ENCODE assay signal across 8 cellular contexts in the genomic region with DNA sequence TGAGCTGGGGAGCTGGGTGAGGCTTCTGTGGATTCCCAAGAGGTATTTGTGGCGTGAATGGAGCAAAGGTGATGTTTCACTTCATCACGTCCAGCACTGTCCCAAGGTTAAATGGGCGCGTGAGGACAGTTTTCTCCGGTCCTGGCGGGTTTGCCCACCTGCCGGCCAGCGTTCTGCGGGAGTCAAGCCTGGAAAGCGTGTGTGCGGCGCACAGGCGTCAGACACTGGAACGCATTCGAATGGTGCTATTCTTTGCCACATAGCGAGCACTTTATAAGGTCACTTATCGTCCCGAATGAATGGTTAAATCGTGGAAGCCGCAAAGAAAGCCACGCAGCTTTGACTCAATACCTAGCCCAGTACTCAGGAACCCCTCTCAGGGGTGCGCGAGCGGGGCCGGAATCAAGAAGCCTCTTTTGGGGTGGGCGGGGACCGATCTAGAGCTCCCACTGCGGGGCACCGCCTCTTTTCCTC. TPM values are rescaled to one million over a fixed set of nuclear protein-coding genes. Genes with fewer than 3 reads are reported as not detected.
DNase-seq lines count a peak whose midpoint lies in the region; FAIRE-seq and TF ChIP-seq lines count a peak whose summit lies in the region.

No MANE protein-coding gene starts in this region.

- TF ChIP-seq CTCF in DOHH2 (IDR thresholded peaks at IDR 0.05; ENCODE audit: low read depth, low read length, poor library complexity, severe bottlenecking) (no peak), NB4 (IDR thresholded peaks at IDR 0.05; ENCODE audit: low read depth, low read length) (no peak), endothelial cell of umbilical vein (IDR thresholded peaks at IDR 0.05; ENCODE audit: extremely low read depth in 1 of 2, insufficient read depth in 1 of 2, low read depth in 1 of 2, low read length in 2 of 2) (no peak), ovary (IDR thresholded peaks at IDR 0.05) (no peak)

- intact Hi-C loops in endothelial cell of umbilical vein (cut with micrococcal nuclease) = no loop called here
- intact Hi-C loops in ovary (cut with DNase I) = no loop called here

- no peak for DNase-seq in NB4 (ENCODE audit: low read depth)
- DNase-seq in endothelial cell of umbilical vein (ENCODE audit: low read depth, low spot score) = no peak
- DNase-seq in ovary = no peak
- no peak for DNase-seq in DMS79 (lab: John Stamatoyannopoulos, UW)
- no peak for DNase-seq in SK-N-DZ (ENCODE audit: low spot score)
- no peak for DNase-seq in stimulated activated CD8-positive, alpha-beta memory T cell treated with anti-CD3 and anti-CD28 coated beads, Interleukin-4, amount 100 ng/mL, for 48 hours
- DNase-seq in NOMO-1 treated with DMSO at 0.1 percent for 48 hours (lab: John Stamatoyannopoulos, UW; ENCODE audit: unreplicated experiment) = no peak

- CTCF ChIA-PET in endothelial cell of umbilical vein (lab: Charles Lee) = interaction anchor here (0.7 to 4.5 kb wide), 23 partner anchors 9 to 434 kb away, joined by 3 to 28 read pairs (median 5); partner anchors contain the start of gene CDK5R1

- H3K27me3 ChIP-seq in DOHH2 (ENCODE audit: control insufficient read depth, low read length) (peaks cover 21% of the 10 kb centered on the region), endothelial cell of umbilical vein (ENCODE audit: control insufficient read depth in 2 of 2, insufficient read depth in 2 of 2, low read length in 2 of 2) (peaks cover 10 to 11% of the 10 kb centered on the region in 2 experiments), ovary (no peaks in the 10 kb centered on the region)

- peaks cover 45% of the 10 kb centered on the region for H3K79me2 ChIP-seq in DOHH2 (ENCODE audit: control insufficient read depth, low read length)
- peaks cover 42% of the 10 kb centered on the region for H3K79me2 ChIP-seq in endothelial cell of umbilical vein (ENCODE audit: control insufficient read depth, insufficient read depth, low read length)

- FAIRE-seq in endothelial cell of umbilical vein (lab: Jason Lieb, UNC) = no peak

- H2AFZ ChIP-seq in endothelial cell of umbilical vein (ENCODE audit: low read depth, low read length) = peak overlapping the region; percentile 96

- H3K4me2 ChIP-seq in DOHH2 (ENCODE audit: low read length) (peak overlapping the region; percentile 95), endothelial cell of umbilical vein (ENCODE audit: insufficient read depth, low read length) (peak overlapping the region; percentile 82)

- TF ChIP-seq POLR2A in NB4 (IDR thresholded peaks at IDR 0.05; ENCODE audit: extremely low read depth, insufficient read length) (no peak), endothelial cell of umbilical vein (IDR thresholded peaks at IDR 0.05; ENCODE audit: low read depth, low read length) (no peak), ovary (IDR thresholded peaks at IDR 0.05) (no peak)

- dilution Hi-C loops in endothelial cell of umbilical vein (cut with MboI; ENCODE audit: extremely low pct_ligation_motif_present, low sequenced_read_pairs) = no loop called here

- no peaks in the 10 kb centered on the region for H3K9me1 ChIP-seq in endothelial cell of umbilical vein (replicated peaks; ENCODE audit: control insufficient read depth, extremely low read depth, insufficient read depth, low read length)

- no peaks in the 10 kb centered on the region for H3F3A ChIP-seq in DOHH2 (ENCODE audit: control insufficient read depth, insufficient read depth)

- H3K9ac ChIP-seq in endothelial cell of umbilical vein (replicated peaks; ENCODE audit: extremely low read depth, insufficient read depth, low read length) = peak overlapping the region; percentile 20

- TF ChIP-seq EP300 in ovary (IDR thresholded peaks at IDR 0.05) = no peak

- WGBS in ovary, 3 donors = 6 to 10% (median 8%) methylated on average over 29 of the region's 29 CpGs

- no peaks in the 10 kb centered on the region for H3K9me3 ChIP-seq in DOHH2 (ENCODE audit: control insufficient read depth, insufficient read depth, low read length)
- no peaks in the 10 kb centered on the region for H3K9me3 ChIP-seq in endothelial cell of umbilical vein (replicated peaks; ENCODE audit: control insufficient read depth, insufficient read depth, low read length)
- no peaks in the 10 kb centered on the region for H3K9me3 ChIP-seq in ovary

- peaks cover 14% of the 10 kb centered on the region; the same call in 1 of the 2 replicates for H4K20me1 ChIP-seq in DOHH2 (ENCODE audit: control insufficient read depth, insufficient read depth, low read depth, low read length)
- no peaks in the 10 kb centered on the region for H4K20me1 ChIP-seq in endothelial cell of umbilical vein (replicated peaks; ENCODE audit: control insufficient read depth, extremely low read depth, insufficient read depth, low read length)

- BruUV-seq in endothelial cell of umbilical vein (replicated peaks; lab: Mats Ljungman, UMichigan) = no TSS peak

- POLR2A ChIA-PET in endothelial cell of umbilical vein (lab: Charles Lee) = interaction anchor here (0.6 to 0.9 kb wide), 2 partner anchors 43 to 158 kb away, joined by 3 read pairs; partner anchors contain the start of gene CDK5R1

- H3K4me1 ChIP-seq in DOHH2 (ENCODE audit: control insufficient read depth, low read length) (peaks cover 27% of the 10 kb centered on the region), endothelial cell of umbilical vein (ENCODE audit: control insufficient read depth, extremely low read depth, insufficient read depth, low read length) (peaks cover 18% of the 10 kb centered on the region), ovary (ENCODE audit: insufficient read depth) (no peaks in the 10 kb centered on the region)

- H3K27ac ChIP-seq in DOHH2 (ENCODE audit: low read depth, low read length) (no peak overlapping the region), endothelial cell of umbilical vein (ENCODE audit: insufficient read depth, low read depth, low read length) (no peak overlapping the region), ovary (peak overlapping the region in 1 of 2 donors; percentile 7)

- H3K4me3 ChIP-seq in DOHH2 (ENCODE audit: low read length) = peak overlapping the region; percentile 88
- H3K4me3 ChIP-seq in NB4 (ENCODE audit: low read depth, low read length) = peak overlapping the region; percentile 96
- H3K4me3 ChIP-seq in endothelial cell of umbilical vein (replicated peaks in 1 of 3; ENCODE audit: insufficient read depth in 1 of 3, low read depth in 1 of 3, low read length in 3 of 3) = peak overlapping the region; percentile 53 to 66 (median 57)
- H3K4me3 ChIP-seq in ovary = peak overlapping the region; percentile 96

- H3K36me3 ChIP-seq in DOHH2 (ENCODE audit: control insufficient read depth, low read length) (peaks cover 38% of the 10 kb centered on the region), endothelial cell of umbilical vein (ENCODE audit: control insufficient read depth in 2 of 2, extremely low read depth in 1 of 2, insufficient read depth in 2 of 2, low read length in 2 of 2) (peaks cover 0 to 8% of the 10 kb centered on the region in 2 experiments), ovary (no peaks in the 10 kb centered on the region)

- H3K9me2 ChIP-seq in DOHH2 (replicated peaks; ENCODE audit: control insufficient read depth, low read length) = no peaks in the 10 kb centered on the region

TF ChIP-seq in endothelial cell of umbilical vein, 7 proteins besides CTCF, POLR2A, EP300 and RAD21:
- no peak for TF ChIP-seq JUN (IDR thresholded peaks at IDR 0.05; ENCODE audit: borderline replicate concordance, insufficient read depth, insufficient read length, low read depth)
- TF ChIP-seq EZH2 (IDR thresholded peaks at IDR 0.05; ENCODE audit: borderline replicate concordance, low read depth, low read length, severe bottlenecking) = no peak
- TF ChIP-seq, protein P1, sequence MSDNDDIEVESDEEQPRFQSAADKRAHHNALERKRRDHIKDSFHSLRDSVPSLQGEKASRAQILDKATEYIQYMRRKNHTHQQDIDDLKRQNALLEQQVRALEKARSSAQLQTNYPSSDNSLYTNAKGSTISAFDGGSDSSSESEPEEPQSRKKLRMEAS (IDR thresholded peaks at IDR 0.05; ENCODE audit: insufficient read depth, insufficient read length) = no peak
- no peak for TF ChIP-seq GATA2 (IDR thresholded peaks at IDR 0.05; ENCODE audit: insufficient read depth, insufficient read length, low read depth, low read length)
- TF ChIP-seq POLR2AphosphoS5 (IDR thresholded peaks at IDR 0.05; ENCODE audit: insufficient read depth, low read depth, low read length) = no peak
- TF ChIP-seq MYC (IDR thresholded peaks at IDR 0.05; ENCODE audit: low read depth, low read length) = no peak
- no peak for TF ChIP-seq FOS (IDR thresholded peaks at IDR 0.05; ENCODE audit: borderline replicate concordance, insufficient read depth, low read length)

RNA-seq across cellular contexts. Expression of gene PSMD11, which starts 0.4 kb away (rescaled TPM):
- total RNA-seq in endothelial cell of umbilical vein (153 and 161 TPM in 2 replicates), ovary (10 to 100 TPM; 31.2 to 83.0 (median 63.2) TPM)
- polyA plus RNA-seq in endothelial cell of umbilical vein (56.4 and 59.4 TPM in 2 replicates), ovary (10 to 100 TPM; 20.1 to 49.2 TPM)
- 84.0 and 84.8 TPM in 2 replicates for polyA plus RNA-seq in endothelial cell of umbilical vein (2011; cell fraction: cytosol; rRNA removed)
- polyA plus RNA-seq in endothelial cell of umbilical vein (2011; cell fraction: nucleus; rRNA removed) = 93.1 and 112 TPM in 2 replicates
- polyA plus RNA-seq in endothelial cell of umbilical vein (2012) = 117 and 183 TPM in 2 replicates
- 167 and 171 TPM in 2 replicates for polyA minus RNA-seq in endothelial cell of umbilical vein
- 90.0 TPM for polyA minus RNA-seq in endothelial cell of umbilical vein (2011; cell fraction: cytosol; rRNA and poly(A)+ RNA removed)
- 83.6 and 138 TPM in 2 replicates for polyA minus RNA-seq in endothelial cell of umbilical vein (2011; cell fraction: nucleus; rRNA and poly(A)+ RNA removed)
- 56.4 and 58.2 TPM in 2 replicates for polyA plus RNA-seq in SK-N-DZ (2014; cell fraction: cytosol; rRNA removed)
- 34.3 and 88.4 TPM in 2 replicates for polyA plus RNA-seq in SK-N-DZ (2014; cell fraction: nucleus; rRNA removed)

RNA-seq across cellular contexts. Expression of gene CDK5R1, which starts 42.9 kb away (rescaled TPM):
- total RNA-seq in endothelial cell of umbilical vein = 3.9 and 6.1 TPM in 2 replicates
- polyA plus RNA-seq in endothelial cell of umbilical vein = 1.5 and 1.6 TPM in 2 replicates
- polyA plus RNA-seq in endothelial cell of umbilical vein (2011; cell fraction: cytosol; rRNA removed) = 0.93 and 1.1 TPM in 2 replicates
- 2.9 and 3.0 TPM in 2 replicates for polyA plus RNA-seq in endothelial cell of umbilical vein (2011; cell fraction: nucleus; rRNA removed)
- polyA plus RNA-seq in endothelial cell of umbilical vein (2012) = 2.7 and 3.8 TPM in 2 replicates
- polyA minus RNA-seq in endothelial cell of umbilical vein = 1.6 and 2.1 TPM in 2 replicates
- polyA minus RNA-seq in endothelial cell of umbilical vein (2011; cell fraction: cytosol; rRNA and poly(A)+ RNA removed) = 0.31 TPM
- 1.4 and 1.8 TPM in 2 replicates for polyA minus RNA-seq in endothelial cell of umbilical vein (2011; cell fraction: nucleus; rRNA and poly(A)+ RNA removed)
- 1 to 10 TPM in 6 of 7 donors, under 1 TPM in 1; 0.69 to 4.1 (median 2.1) TPM for total RNA-seq in ovary
- polyA plus RNA-seq in ovary = 1 to 10 TPM; 1.3 to 1.8 TPM
- 21.6 and 23.7 TPM in 2 replicates for polyA plus RNA-seq in SK-N-DZ (2014; cell fraction: cytosol; rRNA removed)
- 20.3 and 21.7 TPM in 2 replicates for polyA plus RNA-seq in SK-N-DZ (2014; cell fraction: nucleus; rRNA removed)
